Comparison of ENCODE assay signal across 16 cellular contexts in the genomic region with DNA sequence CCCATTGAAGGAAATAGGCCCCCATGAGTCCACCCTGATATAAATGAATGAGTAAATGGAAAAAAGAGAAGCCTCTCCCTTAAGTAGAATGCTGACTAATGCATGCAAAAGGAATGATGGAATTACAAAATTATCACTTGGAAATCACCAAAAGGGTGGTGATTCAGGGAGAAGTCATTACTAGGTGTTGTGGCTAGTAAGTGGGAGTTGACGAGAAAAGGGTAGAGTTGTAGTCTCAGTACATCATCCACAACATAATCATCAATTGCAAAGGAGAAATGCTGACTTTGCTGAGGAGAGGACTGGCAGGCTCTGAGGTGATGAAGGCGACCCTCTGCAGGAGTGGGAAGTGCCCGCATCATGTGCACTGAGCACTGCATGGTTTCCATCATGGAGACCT.
A peak's percentile ranks its signal among the peaks of the same experiment; 100 is the strongest.
DNase-seq lines count a peak whose midpoint lies in the region; ATAC-seq and TF ChIP-seq lines count a peak whose summit lies in the region.
"Had no signal": no experiment of that assay in that cellular context is flagged by ENCODE, and none has a peak within 500 bp of the region (broad histone marks: within the 10 kb centered on the region; RNA-seq: fewer than 3 reads in every experiment).

No MANE protein-coding gene starts in this region.

- H3K4me3 ChIP-seq in fibroblast of the aortic adventitia (ENCODE audit: low read depth, low read length): no peak overlapping the region
- H3K4me3 ChIP-seq: lower lobe of right lung, right lobe of liver had no signal

- H3K4me1 Mint-ChIP-seq in activated T-helper 17 cell treated with anti-CD3 and anti-CD28 coated beads, Interleukin-2, amount 50 U/mL, for 72 hours: no peaks in the 10 kb centered on the region

- H3K27me3 Mint-ChIP-seq in activated T-helper 17 cell treated with anti-CD3 and anti-CD28 coated beads, Interleukin-2, amount 50 U/mL, for 72 hours: peaks cover 16% of the 10 kb centered on the region

- no peaks in the 10 kb centered on the region for H3K9me3 Mint-ChIP-seq in activated T-helper 17 cell treated with anti-CD3 and anti-CD28 coated beads, Interleukin-2, amount 50 U/mL, for 72 hours

- in situ Hi-C loops in KBM-7 (cut with MboI; ENCODE audit: low pct_unique_long_range_greater_than_20kb, low sequenced_read_pairs): no loop called here

- no peak for TF ChIP-seq CTCF in fibroblast of the aortic adventitia (IDR thresholded peaks at IDR 0.05; ENCODE audit: insufficient read depth, low read length)

- ATAC-seq in activated T-helper 17 cell treated with anti-CD3 and anti-CD28 coated beads, Interleukin-2, amount 50 U/mL, for 72 hours (replicated peaks): peak; percentile 61
- ATAC-seq: lower lobe of right lung, right lobe of liver had no signal

- no peaks in the 10 kb centered on the region for H3K36me3 Mint-ChIP-seq in activated T-helper 17 cell treated with anti-CD3 and anti-CD28 coated beads, Interleukin-2, amount 50 U/mL, for 72 hours (ENCODE audit: low read depth)

- no peak overlapping the region for H3K4me3 Mint-ChIP-seq in activated T-helper 17 cell treated with anti-CD3 and anti-CD28 coated beads, Interleukin-2, amount 50 U/mL, for 72 hours

- DNase-seq in A172 (ENCODE audit: low spot score) (peak; percentile 79), EH (ENCODE audit: low read depth) (peak; percentile 52), fibroblast of the aortic adventitia (ENCODE audit: low read depth) (peak; percentile 82), KBM-7 (no peak), NCI-H128 (lab: John Stamatoyannopoulos, UW; ENCODE audit: unreplicated experiment) (no peak), iPS-NIHi7 (ENCODE audit: extremely low spot score) (no peak)
- no peak for DNase-seq in stimulated activated CD4-positive, alpha-beta T cell treated with anti-CD3 and anti-CD28 coated beads, Interleukin-4, amount 100 ng/mL, for 4 hours
- DNase-seq: activated CD4-positive, alpha-beta T cell treated with anti-CD3 and anti-CD28 coated beads, Interleukin-2, amount 50 U/mL, for 4 hours; cerebellar nuclear complex; H7; lower lobe of right lung; MV-4-11; NCI-H2029; NCI-H510A; right lobe of liver had no signal

- no peak overlapping the region for H3K27ac Mint-ChIP-seq in activated T-helper 17 cell treated with anti-CD3 and anti-CD28 coated beads, Interleukin-2, amount 50 U/mL, for 72 hours

Comparison
In these comparisons a context has a peak if more than half of its experiments do, and no peak if none do; other contexts are left out.
1. DNase-seq: peak in A172 (single experiment), EH (single experiment) and fibroblast of the aortic adventitia (single experiment); none in KBM-7 (single experiment), NCI-H128 (single experiment), stimulated activated CD4-positive, alpha-beta T cell treated with anti-CD3 and anti-CD28 coated beads, Interleukin-4, amount 100 ng/mL, for 4 hours (0 of 2) and iPS-NIHi7 (single experiment).